In the genomic region with DNA sequence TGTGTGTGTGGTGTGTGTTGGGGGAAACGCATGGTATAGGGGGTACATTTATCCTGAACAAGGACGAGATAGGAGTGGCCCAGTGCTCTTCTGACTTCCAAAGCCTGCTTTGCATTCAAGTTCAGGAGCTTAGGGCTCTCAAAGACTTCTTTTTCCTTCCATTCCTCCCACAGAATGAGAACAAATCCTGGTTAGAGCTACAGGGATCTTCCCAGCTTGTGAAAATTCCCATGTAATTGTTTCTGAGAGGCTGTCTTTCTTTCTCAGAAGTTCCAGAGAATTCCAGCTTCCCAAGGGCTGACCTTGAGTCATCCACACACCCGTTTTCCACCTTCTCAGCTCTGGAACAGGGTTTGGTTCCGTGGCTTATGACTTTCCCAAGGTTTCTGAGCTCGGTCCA, we compare ENCODE assay signal across 15 cellular contexts. TPM values are rescaled to one million over a fixed set of nuclear protein-coding genes. Genes with fewer than 3 reads are reported as not detected.
DNase-seq lines count a peak whose midpoint lies in the region; ATAC-seq and TF ChIP-seq lines count a peak whose summit lies in the region.
"Had no signal": no experiment of that assay in that cellular context is flagged by ENCODE, and none has a peak within 500 bp of the region (broad histone marks: within the 10 kb centered on the region; RNA-seq: fewer than 3 reads in every experiment).

No MANE protein-coding gene starts in this region.

- H3K4me1 ChIP-seq in subcutaneous abdominal adipose tissue (ENCODE audit: control insufficient read depth in 5 of 5, insufficient read depth in 5 of 5, low read length in 5 of 5), result peaks cover 2 to 20% (median 14%) of the 10 kb centered on the region in 5 donors

- H3K4me3 ChIP-seq in fibroblast of the aortic adventitia (ENCODE audit: low read depth, low read length) (no peak overlapping the region), subcutaneous abdominal adipose tissue (ENCODE audit: low read depth in 1 of 5, low read length in 5 of 5) (no peak overlapping the region)
- H3K4me3 ChIP-seq: Peyer's patch had no signal

- ATAC-seq in HG03460 (IDR thresholded peaks at IDR 0.05; ENCODE audit: unreplicated experiment), result no peak
- ATAC-seq: CD8-positive, alpha-beta T cell had no signal

- peak; percentile 41 for DNase-seq in EH (ENCODE audit: low read depth)
- DNase-seq in LHCN-M2 (ENCODE audit: low read depth), result peak; percentile 11
- peak; percentile 58 for DNase-seq in fibroblast of the aortic adventitia (ENCODE audit: low read depth)
- DNase-seq in GOT3 (lab: John Stamatoyannopoulos, UW), result no peak
- DNase-seq in stimulated activated CD4-positive, alpha-beta T cell treated with anti-CD3 and anti-CD28 coated beads, Interleukin-4, amount 100 ng/mL, for 24 hours, result no peak
- DNase-seq: CD8-positive, alpha-beta T cell; H7; Karpas-422; NCI-H1105 treated with DMSO at 0.1 percent for 48 hours; NCI-H187 treated with DMSO at 0.1 percent for 48 hours; NCI-H510A treated with DMSO at 0.1 percent for 48 hours; Peyer's patch; Right ventricle myocardium superior had no signal

- H3K9me3 ChIP-seq in subcutaneous abdominal adipose tissue (ENCODE audit: control insufficient read depth in 5 of 5, low read length in 5 of 5), result no peaks in the 10 kb centered on the region
- H3K9me3 ChIP-seq: Peyer's patch had no signal

- no peak overlapping the region for H3K9ac ChIP-seq in subcutaneous abdominal adipose tissue (ENCODE audit: low read length in 5 of 5)

- no peak for TF ChIP-seq CTCF in fibroblast of the aortic adventitia (IDR thresholded peaks at IDR 0.05; ENCODE audit: insufficient read depth, low read length)

- H3K36me3 ChIP-seq in subcutaneous abdominal adipose tissue (ENCODE audit: control insufficient read depth in 5 of 5, insufficient read depth in 5 of 5, low read length in 5 of 5), result no peaks in the 10 kb centered on the region
- H3K36me3 ChIP-seq: Peyer's patch had no signal

- peak overlapping the region; percentile 50 for H3K27ac ChIP-seq in subcutaneous abdominal adipose tissue (ENCODE audit: low read depth, low read length)
- H3K27ac ChIP-seq: Peyer's patch had no signal

- H3K27me3 ChIP-seq in subcutaneous abdominal adipose tissue (ENCODE audit: control insufficient read depth in 5 of 5, insufficient read depth in 4 of 5, low read length in 5 of 5), result no peaks in the 10 kb centered on the region
- H3K27me3 ChIP-seq: Peyer's patch had no signal

RNA-seq across cellular contexts. Expression of gene FASTKD2, which starts 38.9 kb away (rescaled TPM):
- total RNA-seq in LHCN-M2 (2014; rRNA removed) (45.6 and 52.5 TPM in 2 replicates), fibroblast of the aortic adventitia (ENCODE audit: low replicate concordance) (36.4 and 56.1 TPM in 2 replicates)
- polyA plus RNA-seq in LHCN-M2 (2012), result 9.8 TPM

RNA-seq across cellular contexts. Expression of gene MDH1B, which starts 39.2 kb away (rescaled TPM):
- total RNA-seq in LHCN-M2 (2014; rRNA removed) (0.86 and 2.5 TPM in 2 replicates), fibroblast of the aortic adventitia (ENCODE audit: low replicate concordance) (0.81 and 15.1 TPM in 2 replicates)
- polyA plus RNA-seq in LHCN-M2 (2012), result 0.62 TPM

Comparison
In these comparisons a context has a peak if more than half of its experiments do, and no peak if none do; other contexts are left out.
1. DNase-seq: peak in EH (single experiment), LHCN-M2 (single experiment) and fibroblast of the aortic adventitia (single experiment); none in GOT3 (single experiment) and stimulated activated CD4-positive, alpha-beta T cell treated with anti-CD3 and anti-CD28 coated beads, Interleukin-4, amount 100 ng/mL, for 24 hours (single experiment).